12 cellular contexts compared by ENCODE assay signal in genomic region chr14:106491851-106492250, GRCh38.
A peak's percentile ranks its signal among the peaks of the same experiment; 100 is the strongest.
DNase-seq lines count a peak whose midpoint lies in the region; ATAC-seq and TF ChIP-seq lines count a peak whose summit lies in the region.
"Had no signal": no experiment of that assay in that cellular context is flagged by ENCODE, and none has a peak within 500 bp of the region (broad histone marks: within the 10 kb centered on the region; RNA-seq: fewer than 3 reads in every experiment).

No MANE protein-coding gene starts in this region.

- no peak overlapping the region for H2AFZ ChIP-seq in GM23248

- POLR2A ChIA-PET in activated CD4-positive, alpha-beta T cell treated with anti-CD3 and anti-CD28 coated beads for 36 hours (lab: Charles Lee): no interaction called here

- no peak overlapping the region for H3K4me2 ChIP-seq in GM23248 (ENCODE audit: unreplicated experiment)

- H3K27ac Mint-ChIP-seq in activated CD4-positive, alpha-beta T cell treated with anti-CD3 and anti-CD28 coated beads for 36 hours: no peak overlapping the region

- intact Hi-C loops in activated CD4-positive, alpha-beta T cell treated with anti-CD3 and anti-CD28 coated beads for 36 hours (cut with DNase I, micrococcal nuclease): loop anchor here in 1 of 2 experiments (2.0 kb wide), 1 partner anchor 31 kb away; no protein-coding TSS in a partner anchor

- peak in 1 of 2 donors; percentile 7 for TF ChIP-seq RAD21 in liver (IDR thresholded peaks at IDR 0.05)

- H3K36me3 ChIP-seq in GM23248 (ENCODE audit: low read depth) (no peaks in the 10 kb centered on the region), liver (ENCODE audit: control insufficient read depth in 4 of 4, insufficient read depth in 3 of 4, low read depth in 1 of 4, low read length in 3 of 4) (no peaks in the 10 kb centered on the region)
- H3K36me3 ChIP-seq: heart left ventricle had no signal

- H3K9me3 ChIP-seq in GM23248 (ENCODE audit: low read depth): no peaks in the 10 kb centered on the region
- peaks cover 0 to 4% (median under 1%) of the 10 kb centered on the region in 4 donors for H3K9me3 ChIP-seq in liver (ENCODE audit: control insufficient read depth in 4 of 4, low read length in 3 of 4)

- H3K4me1 ChIP-seq in GM23248 (ENCODE audit: insufficient read depth) (no peaks in the 10 kb centered on the region), liver (ENCODE audit: control insufficient read depth in 4 of 4, insufficient read depth in 4 of 4, low read length in 3 of 4) (no peaks in the 10 kb centered on the region)

- in situ Hi-C loops in GM23248 (cut with MboI): no loop called here

- no peak for ATAC-seq in activated CD4-positive, alpha-beta T cell treated with anti-CD3 and anti-CD28 coated beads for 36 hours
- ATAC-seq in GM21367 (IDR thresholded peaks at IDR 0.05; ENCODE audit: unreplicated experiment): no peak
- no peak for ATAC-seq in GM21381 (IDR thresholded peaks at IDR 0.05; ENCODE audit: unreplicated experiment)
- ATAC-seq: heart left ventricle had no signal

- no peaks in the 10 kb centered on the region for H3K79me2 ChIP-seq in GM23248 (ENCODE audit: insufficient read depth)

- no peak overlapping the region for H3K4me3 ChIP-seq in GM23248
- no peak overlapping the region for H3K4me3 ChIP-seq in liver (ENCODE audit: low read depth in 1 of 3, low read length in 3 of 3)
- H3K4me3 ChIP-seq: heart left ventricle had no signal

- peaks cover 32% of the 10 kb centered on the region for H3K4me1 Mint-ChIP-seq in activated CD4-positive, alpha-beta T cell treated with anti-CD3 and anti-CD28 coated beads for 36 hours
- H3K4me1 Mint-ChIP-seq: neural crest cell had no signal

- H4K20me1 ChIP-seq in GM23248 (ENCODE audit: insufficient read depth): no peaks in the 10 kb centered on the region

- H3K9me3 Mint-ChIP-seq in activated CD4-positive, alpha-beta T cell treated with anti-CD3 and anti-CD28 coated beads for 36 hours (ENCODE audit: low read depth): peaks cover 2% of the 10 kb centered on the region

- H3K27me3 Mint-ChIP-seq in activated CD4-positive, alpha-beta T cell treated with anti-CD3 and anti-CD28 coated beads for 36 hours: no peaks in the 10 kb centered on the region

- H3K9ac ChIP-seq in GM23248 (no peak overlapping the region), liver (ENCODE audit: low read depth in 1 of 2, low read length in 2 of 2) (no peak overlapping the region)

- H3K9me2 ChIP-seq in GM23248 (ENCODE audit: insufficient read depth): no peaks in the 10 kb centered on the region

- peak; percentile 19 for TF ChIP-seq CTCF in liver (IDR thresholded peaks at IDR 0.05; ENCODE audit: low read depth, low read length, missing input control)

- H3K27ac ChIP-seq in GM23248 (no peak overlapping the region), liver (ENCODE audit: low read depth in 1 of 2, low read length in 2 of 2) (no peak overlapping the region)
- H3K27ac ChIP-seq: heart left ventricle had no signal

- H3K4me3 Mint-ChIP-seq in activated CD4-positive, alpha-beta T cell treated with anti-CD3 and anti-CD28 coated beads for 36 hours: no peak overlapping the region
- H3K4me3 Mint-ChIP-seq: neural crest cell had no signal

- CTCF ChIA-PET in activated CD4-positive, alpha-beta T cell treated with anti-CD3 and anti-CD28 coated beads for 36 hours (lab: Charles Lee): interaction anchor here (1.0 to 4.6 kb wide), 12 partner anchors 10 to 73 kb away, joined by 3 to 27 read pairs (median 7); no protein-coding TSS in a partner anchor

- no peaks in the 10 kb centered on the region for H3F3A ChIP-seq in GM23248 (ENCODE audit: insufficient read depth)

- no peaks in the 10 kb centered on the region for H3K36me3 Mint-ChIP-seq in activated CD4-positive, alpha-beta T cell treated with anti-CD3 and anti-CD28 coated beads for 36 hours (ENCODE audit: low read depth)

- DNase-seq in activated CD4-positive, alpha-beta T cell treated with anti-CD3 and anti-CD28 coated beads for 36 hours: peak; percentile 63
- no peak for DNase-seq in activated CD4-positive, alpha-beta T cell treated with anti-CD3 and anti-CD28 coated beads for 4 hours
- DNase-seq in GM23248: peak; percentile 0
- DNase-seq in SHP77 treated with DMSO at 0.1 percent for 48 hours (lab: John Stamatoyannopoulos, UW): peak; percentile 52
- DNase-seq in NCI-H1930 (lab: John Stamatoyannopoulos, UW): no peak
- DNase-seq: heart left ventricle, NCI-H187, T-helper 9 cell had no signal

- H3K27me3 ChIP-seq in GM23248 (replicated peaks; ENCODE audit: insufficient read depth) (no peaks in the 10 kb centered on the region), liver (ENCODE audit: control insufficient read depth in 4 of 4, insufficient read depth in 4 of 4, low read length in 3 of 4) (peaks cover 0 to 5% (median 2%) of the 10 kb centered on the region in 4 donors)

- WGBS in GM23248 (ENCODE audit: low coverage in 1 of 2, low lambda C conversion rate in 2 of 2, missing lambda C conversion rate in 2 of 2), 2 experiments: 51 to 53% methylated on average over 9 of the region's 9 CpGs
- WGBS in liver: 67% methylated on average over 9 of the region's 9 CpGs

TF ChIP-seq in liver, 16 proteins besides CTCF, POLR2A, EP300 and RAD21:
- no peak for TF ChIP-seq TAF1 (conservative IDR thresholded peaks at IDR 0.05)
- TF ChIP-seq ATF3 (IDR thresholded peaks at IDR 0.05): no peak
- TF ChIP-seq RXRA (IDR thresholded peaks at IDR 0.05): no peak
- TF ChIP-seq REST (IDR thresholded peaks at IDR 0.05): no peak
- TF ChIP-seq GABPA (IDR thresholded peaks at IDR 0.05 in 1 of 2, conservative IDR thresholded peaks at IDR 0.05 in 1 of 2): no peak
- no peak for TF ChIP-seq HNF4G (IDR thresholded peaks at IDR 0.05)
- no peak for TF ChIP-seq YY1 (IDR thresholded peaks at IDR 0.05)
- no peak for TF ChIP-seq JUND (IDR thresholded peaks at IDR 0.05)
- no peak for TF ChIP-seq SP1 (IDR thresholded peaks at IDR 0.05)
- TF ChIP-seq ZBTB33 (IDR thresholded peaks at IDR 0.05): no peak
- TF ChIP-seq EGR1 (IDR thresholded peaks at IDR 0.05; ENCODE audit: low read depth in 2 of 2): no peak
- TF ChIP-seq HNF4A (conservative IDR thresholded peaks at IDR 0.05): no peak
- TF ChIP-seq NR2F2 (IDR thresholded peaks at IDR 0.05): no peak
- no peak for TF ChIP-seq MAX (IDR thresholded peaks at IDR 0.05)
- TF ChIP-seq FOXA2 (IDR thresholded peaks at IDR 0.05): no peak
- no peak for TF ChIP-seq FOXA1 (IDR thresholded peaks at IDR 0.05)

Comparison
In these comparisons a context has a peak if more than half of its experiments do, and no peak if none do; other contexts are left out.
1. DNase-seq: peak in activated CD4-positive, alpha-beta T cell treated with anti-CD3 and anti-CD28 coated beads for 36 hours (single experiment), GM23248 (single experiment) and SHP77 treated with DMSO at 0.1 percent for 48 hours (single experiment); none in activated CD4-positive, alpha-beta T cell treated with anti-CD3 and anti-CD28 coated beads for 4 hours (0 of 2) and NCI-H1930 (0 of 2).